In genomic region chr9:128055222-128056040, GRCh38 we compare ENCODE assay signal across 1 cellular context.
TF ChIP-seq lines count a peak whose summit lies in the region.

No MANE protein-coding gene starts in this region.

TF ChIP-seq in GM12878, 131 proteins besides CTCF, POLR2A, EP300 and RAD21:
- no peak for TF ChIP-seq BCLAF1 (IDR thresholded peaks at IDR 0.05)
